25 cellular contexts compared by ENCODE assay signal in the genomic region with DNA sequence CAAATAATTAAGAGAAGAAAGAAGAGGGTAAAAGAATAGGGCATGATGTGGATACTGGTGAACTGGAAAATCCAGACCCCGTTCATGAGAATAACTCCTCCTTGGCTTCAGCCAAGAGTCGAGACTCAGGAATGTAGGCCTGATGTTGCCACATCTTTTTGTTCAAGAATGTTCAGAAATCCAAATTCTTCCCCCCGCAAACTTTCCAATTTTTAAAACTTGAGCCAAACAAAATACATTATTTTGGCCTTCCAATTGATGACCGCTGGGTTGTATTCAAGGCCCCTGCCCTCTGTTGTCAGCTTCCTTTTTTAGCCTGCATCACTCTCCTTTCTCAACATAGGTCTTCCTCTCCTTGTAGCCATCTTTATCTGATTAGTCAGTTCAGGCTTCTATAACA.
DNase-seq lines count a peak whose midpoint lies in the region; ATAC-seq and TF ChIP-seq lines count a peak whose summit lies in the region.
"Had no signal": no experiment of that assay in that cellular context is flagged by ENCODE, and none has a peak within 500 bp of the region (broad histone marks: within the 10 kb centered on the region; RNA-seq: fewer than 3 reads in every experiment).

No MANE protein-coding gene starts in this region.

- peaks cover 21% of the 10 kb centered on the region for H3K36me3 Mint-ChIP-seq in natural killer cell treated with Interleukin-12 subunit alpha and Interleukin-12 subunit beta and Interleukin-15 and Interleukin-18, amount 100 ng/mL, for 72 hours
- H3K36me3 Mint-ChIP-seq: stimulated activated memory B cell treated with anti-CD40 and anti-IgM and Interleukin-4, amounts not matched to agents 10 μg/mL and 1 μg/mL and 100 μg/mL, for 72 hours had no signal

- peaks cover 2% of the 10 kb centered on the region for H3K9me3 Mint-ChIP-seq in natural killer cell treated with Interleukin-12 subunit alpha and Interleukin-12 subunit beta and Interleukin-15 and Interleukin-18, amount 100 ng/mL, for 72 hours
- H3K9me3 Mint-ChIP-seq: activated naive CD4-positive, alpha-beta T cell treated with anti-CD3 and anti-CD28 coated beads, Interleukin-2, amount 10 ng/mL, durations not matched to agents 7 days and 5 days; CD4-positive, alpha-beta T cell; H9 had no signal

- H3K27me3 Mint-ChIP-seq in natural killer cell treated with Interleukin-12 subunit alpha and Interleukin-12 subunit beta and Interleukin-15 and Interleukin-18, amount 100 ng/mL, for 72 hours = no peaks in the 10 kb centered on the region
- H3K27me3 Mint-ChIP-seq: activated naive CD4-positive, alpha-beta T cell treated with anti-CD3 and anti-CD28 coated beads, Interleukin-2, amount 10 ng/mL, durations not matched to agents 7 days and 5 days; CD4-positive, alpha-beta T cell had no signal

- H3K4me3 Mint-ChIP-seq in natural killer cell treated with Interleukin-12 subunit alpha and Interleukin-12 subunit beta and Interleukin-15 and Interleukin-18, amount 100 ng/mL, for 72 hours = peak overlapping the region; percentile 73
- H3K4me3 Mint-ChIP-seq: activated naive CD4-positive, alpha-beta T cell treated with anti-CD3 and anti-CD28 coated beads, Interleukin-2, amount 10 ng/mL, durations not matched to agents 7 days and 5 days; activated T-helper 1 cell treated with anti-CD3 and anti-CD28 coated beads, Interleukin-12 subunit alpha, Interleukin-12 subunit beta, Interleukin-2, Interleukin-4 antibody, amounts not matched to agents 30 ng/mL and 10 ng/mL and 1 ng/mL, durations not matched to agents 14 hours and 24 hours and 36 hours; CD4-positive, alpha-beta T cell; H9; stimulated activated memory B cell treated with anti-CD40 and anti-IgM and Interleukin-4, amounts not matched to agents 10 μg/mL and 1 μg/mL and 100 μg/mL, for 72 hours had no signal

- DNase-seq in AG20443 (ENCODE audit: low spot score) (peak; percentile 60), GM04503 (ENCODE audit: low read depth) (peak; percentile 13), choroid plexus epithelial cell (ENCODE audit: low read depth) (peak; percentile 75), AG08396 (ENCODE audit: low spot score) (no peak)
- no peak for DNase-seq in natural killer cell treated with Interleukin-12 subunit alpha and Interleukin-12 subunit beta and Interleukin-15 and Interleukin-18, amount 100 ng/mL, for 72 hours (ENCODE audit: low spot score)
- DNase-seq in stimulated activated CD8-positive, alpha-beta memory T cell treated with anti-CD3 and anti-CD28 coated beads, Interleukin-4, amount 100 ng/mL, for 48 hours = no peak
- DNase-seq: activated CD4-positive, alpha-beta T cell treated with anti-CD3 and anti-CD28 coated beads for 48 hours; activated naive CD4-positive, alpha-beta T cell treated with anti-CD3 and anti-CD28 coated beads, Interleukin-2, amount 10 ng/mL, durations not matched to agents 7 days and 5 days; AML-193; CD4-positive, alpha-beta T cell; foreskin keratinocyte; H9; heart right ventricle; mucosa of descending colon; NCI-H1105 treated with DMSO at 0.1 percent for 48 hours; NCI-H1930; NK-92 treated with Interleukin-12 subunit alpha and Interleukin-12 subunit beta, amount 100 ng/mL, for 24 hours; PC-3; right cardiac atrium; stimulated activated CD4-positive, alpha-beta T cell treated with anti-CD3 and anti-CD28 coated beads, Interleukin-12 subunit alpha, Interleukin-12 subunit beta, amount 100 ng/mL, for 4 hours; stimulated activated CD4-positive, alpha-beta T cell treated with anti-CD3 and anti-CD28 coated beads, Interleukin-4, amount 100 ng/mL, for 1 hour; WERI-Rb-1 had no signal

- no peak overlapping the region for H3K4me3 ChIP-seq in choroid plexus epithelial cell (ENCODE audit: low read depth, low read length)
- H3K4me3 ChIP-seq: heart right ventricle, mucosa of descending colon had no signal

- peaks cover 74 to 88% of the 10 kb centered on the region in 2 donors for H3K4me1 Mint-ChIP-seq in natural killer cell treated with Interleukin-12 subunit alpha and Interleukin-12 subunit beta and Interleukin-15 and Interleukin-18, amount 100 ng/mL, for 72 hours (ENCODE audit: low read depth in 2 of 2)

- peak overlapping the region; percentile 80 to 98 for H3K27ac Mint-ChIP-seq in natural killer cell treated with Interleukin-12 subunit alpha and Interleukin-12 subunit beta and Interleukin-15 and Interleukin-18, amount 100 ng/mL, for 72 hours
- H3K27ac Mint-ChIP-seq: activated naive CD4-positive, alpha-beta T cell treated with anti-CD3 and anti-CD28 coated beads, Interleukin-2, amount 10 ng/mL, durations not matched to agents 7 days and 5 days; activated T-helper 1 cell treated with anti-CD3 and anti-CD28 coated beads, Interleukin-12 subunit alpha, Interleukin-12 subunit beta, Interleukin-2, Interleukin-4 antibody, amounts not matched to agents 30 ng/mL and 10 ng/mL and 1 ng/mL, durations not matched to agents 14 hours and 24 hours and 36 hours; CD4-positive, alpha-beta T cell; H9; stimulated activated memory B cell treated with anti-CD40 and anti-IgM and Interleukin-4, amounts not matched to agents 10 μg/mL and 1 μg/mL and 100 μg/mL, for 72 hours had no signal

- TF ChIP-seq CTCF in choroid plexus epithelial cell (conservative IDR thresholded peaks at IDR 0.05; ENCODE audit: low read depth, low read length) = no peak

- no peak for ATAC-seq in natural killer cell treated with Interleukin-12 subunit alpha and Interleukin-12 subunit beta and Interleukin-15 and Interleukin-18, amount 100 ng/mL, for 72 hours
- no peak for ATAC-seq in GM18519 (IDR thresholded peaks at IDR 0.05; ENCODE audit: low FRiP score, unreplicated experiment)
- ATAC-seq: foreskin keratinocyte; heart right ventricle; mucosa of descending colon; PC-3; right cardiac atrium; stimulated activated memory B cell treated with anti-CD40 and anti-IgM and Interleukin-4, amounts not matched to agents 10 μg/mL and 1 μg/mL and 100 μg/mL, for 72 hours had no signal

Comparison
In these comparisons a context has a peak if more than half of its experiments do, and no peak if none do; other contexts are left out.
1. DNase-seq: peak in AG20443 (single experiment), GM04503 (single experiment) and choroid plexus epithelial cell (single experiment); none in natural killer cell treated with Interleukin-12 subunit alpha and Interleukin-12 subunit beta and Interleukin-15 and Interleukin-18, amount 100 ng/mL, for 72 hours (single experiment), stimulated activated CD8-positive, alpha-beta memory T cell treated with anti-CD3 and anti-CD28 coated beads, Interleukin-4, amount 100 ng/mL, for 48 hours (single experiment) and AG08396 (single experiment).